In the genomic region with DNA sequence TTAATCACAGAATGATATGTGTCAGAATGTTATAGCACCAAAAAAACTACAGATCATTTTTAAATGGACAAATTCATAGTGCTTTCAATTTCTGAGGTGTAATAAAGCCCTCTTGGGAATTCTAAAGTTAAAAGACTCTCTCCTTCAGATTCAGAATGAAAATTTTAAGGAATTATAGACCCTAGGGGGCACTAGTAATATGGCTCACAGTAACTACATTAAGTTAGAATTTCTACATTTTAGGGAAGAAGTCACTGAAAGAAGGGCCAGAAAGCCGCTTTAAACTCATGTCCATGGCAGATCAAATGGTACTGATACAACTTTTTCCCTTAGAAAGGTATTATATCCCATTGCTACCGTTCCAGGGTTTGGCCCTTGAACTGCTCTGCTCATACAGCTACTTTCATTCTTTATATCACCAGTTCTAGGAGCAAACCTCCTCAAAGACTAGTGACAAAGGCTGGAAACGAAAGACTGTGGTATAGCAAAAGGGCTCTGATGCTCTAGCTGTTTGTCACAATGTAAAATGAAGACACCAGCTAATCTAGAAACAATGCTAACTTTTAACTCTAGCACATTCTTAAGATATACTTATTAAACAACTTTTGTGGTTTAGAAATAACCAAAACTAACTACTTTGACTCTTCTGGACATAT, we compare ENCODE assay signal across 1 cellular context.
TF ChIP-seq lines count a peak whose summit lies in the region.

No MANE protein-coding gene starts in this region.

TF ChIP-seq in SK-N-SH, 30 proteins besides CTCF, POLR2A, EP300 and RAD21 (continued from another document):
- TF ChIP-seq EZH2phosphoT487 (IDR thresholded peaks at IDR 0.05; ENCODE audit: borderline replicate concordance, low read depth) (no peak), NFIC (IDR thresholded peaks at IDR 0.05; ENCODE audit: borderline replicate concordance) (no peak)
